ENCODE assay signal across 29 cellular contexts in the genomic region with DNA sequence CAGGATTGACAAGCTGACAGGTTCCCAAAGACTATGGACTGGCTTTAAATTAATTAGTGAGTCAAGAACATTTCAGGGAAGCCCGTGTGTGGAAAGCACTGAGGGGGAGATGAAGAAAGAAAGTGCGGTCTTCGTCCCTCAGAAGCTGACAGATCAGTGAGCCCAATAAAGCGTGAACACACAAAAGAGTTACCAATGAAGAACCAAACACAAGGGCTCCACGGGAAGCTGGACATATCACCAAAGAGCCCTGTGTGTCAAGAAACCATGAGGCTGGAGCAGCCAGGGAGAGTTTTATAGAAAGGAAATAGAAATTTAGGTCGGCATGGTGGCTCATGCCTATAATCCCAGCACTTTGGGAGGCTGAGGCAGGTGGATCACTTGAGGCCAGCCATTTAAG.
"Had no signal": no experiment of that assay in that cellular context is flagged by ENCODE, and none has a peak within 500 bp of the region (broad histone marks: within the 10 kb centered on the region; RNA-seq: fewer than 3 reads in every experiment).

No MANE protein-coding gene starts in this region.

- H3K36me3 ChIP-seq: neutrophil, ovary, right lobe of liver, sigmoid colon, stomach, thoracic aorta, thyroid gland, tibial nerve, upper lobe of left lung, vagina had no signal

- H3K4me3 Mint-ChIP-seq: naive thymus-derived CD8-positive, alpha-beta T cell; natural killer cell treated with Interleukin-12 subunit alpha and Interleukin-12 subunit beta and Interleukin-15 and Interleukin-18, amount 100 ng/mL, for 72 hours; nephron progenitor cell; neural crest cell; stimulated activated effector memory CD8-positive, alpha-beta T cell treated with anti-CD3 and anti-CD28 coated beads, Interleukin-12 subunit alpha, Interleukin-12 subunit beta, amount 100 ng/mL, for 72 hours; stimulated activated naive B cell treated with anti-CD40 and anti-IgM and Interleukin-4, amounts not matched to agents 10 μg/mL and 1 μg/mL and 100 μg/mL, for 72 hours; stimulated activated naive CD8-positive, alpha-beta T cell treated with anti-CD3 and anti-CD28 coated beads, Interleukin-15, Interleukin-2, amounts not matched to agents 100 ng/mL and 50 ng/mL, for 24 hours had no signal

- H3K9me3 Mint-ChIP-seq: natural killer cell treated with Interleukin-12 subunit alpha and Interleukin-12 subunit beta and Interleukin-15 and Interleukin-18, amount 100 ng/mL, for 72 hours; stimulated activated naive CD8-positive, alpha-beta T cell treated with anti-CD3 and anti-CD28 coated beads, Interleukin-15, Interleukin-2, amounts not matched to agents 100 ng/mL and 50 ng/mL, for 24 hours had no signal

- H3K4me1 Mint-ChIP-seq: naive thymus-derived CD8-positive, alpha-beta T cell; nephron progenitor cell; neural crest cell; stimulated activated effector memory CD8-positive, alpha-beta T cell treated with anti-CD3 and anti-CD28 coated beads, Interleukin-12 subunit alpha, Interleukin-12 subunit beta, amount 100 ng/mL, for 72 hours; stimulated activated naive B cell treated with anti-CD40 and anti-IgM and Interleukin-4, amounts not matched to agents 10 μg/mL and 1 μg/mL and 100 μg/mL, for 72 hours had no signal

- H3K27me3 Mint-ChIP-seq: stimulated activated naive B cell treated with anti-CD40 and anti-IgM and Interleukin-4, amounts not matched to agents 10 μg/mL and 1 μg/mL and 100 μg/mL, for 72 hours; stimulated activated naive CD8-positive, alpha-beta T cell treated with anti-CD3 and anti-CD28 coated beads, Interleukin-15, Interleukin-2, amounts not matched to agents 100 ng/mL and 50 ng/mL, for 24 hours had no signal

- H3K27ac Mint-ChIP-seq: natural killer cell treated with Interleukin-12 subunit alpha and Interleukin-12 subunit beta and Interleukin-15 and Interleukin-18, amount 100 ng/mL, for 72 hours; nephron progenitor cell; stimulated activated effector memory CD8-positive, alpha-beta T cell treated with anti-CD3 and anti-CD28 coated beads, Interleukin-12 subunit alpha, Interleukin-12 subunit beta, amount 100 ng/mL, for 72 hours; stimulated activated naive B cell treated with anti-CD40 and anti-IgM and Interleukin-4, amounts not matched to agents 10 μg/mL and 1 μg/mL and 100 μg/mL, for 72 hours; stimulated activated naive CD8-positive, alpha-beta T cell treated with anti-CD3 and anti-CD28 coated beads, Interleukin-15, Interleukin-2, amounts not matched to agents 100 ng/mL and 50 ng/mL, for 24 hours had no signal

- ATAC-seq: naive thymus-derived CD8-positive, alpha-beta T cell; psoas muscle; right cardiac atrium; right lobe of liver; stimulated activated effector memory CD8-positive, alpha-beta T cell treated with anti-CD3 and anti-CD28 coated beads, Interleukin-12 subunit alpha, Interleukin-12 subunit beta, amount 100 ng/mL, for 72 hours; stimulated activated naive B cell treated with anti-CD40 and anti-IgM and Interleukin-4, amounts not matched to agents 10 μg/mL and 1 μg/mL and 100 μg/mL, for 72 hours had no signal

- H3K4me1 ChIP-seq: parathyroid adenoma, psoas muscle, right lobe of liver, sigmoid colon, stomach, tibial nerve, upper lobe of left lung, vagina had no signal

- DNase-seq: naive thymus-derived CD8-positive, alpha-beta T cell; nephron progenitor cell; nucleus accumbens; ovary; posterior cingulate gyrus; psoas muscle; right cardiac atrium; right lobe of liver; sigmoid colon; small intestine; stimulated activated CD4-positive, alpha-beta T cell treated with anti-CD3 and anti-CD28 coated beads, Interleukin-15, amount 100 ng/mL, for 24 hours; stimulated activated CD4-positive, alpha-beta T cell treated with anti-CD3 and anti-CD28 coated beads, Interleukin-2, amount 100 ng/mL, for 24 hours; stimulated activated CD4-positive, alpha-beta T cell treated with anti-CD3 and anti-CD28 coated beads, Interleukin-2, amount 100 ng/mL, for 48 hours; stimulated activated CD4-positive, alpha-beta T cell treated with anti-CD3 and anti-CD28 coated beads, Interleukin-4, amount 100 ng/mL, for 24 hours; stimulated activated naive B cell treated with anti-CD40 and anti-IgM and Interleukin-4, amounts not matched to agents 10 μg/mL and 1 μg/mL and 100 μg/mL, for 72 hours; stimulated activated naive CD4-positive, alpha-beta T cell treated with Interleukin-2 at 50 U/mL for 16 hours; stomach; thyroid gland; trophoblast cell; upper lobe of left lung had no signal

- H3K36me3 Mint-ChIP-seq: natural killer cell treated with Interleukin-12 subunit alpha and Interleukin-12 subunit beta and Interleukin-15 and Interleukin-18, amount 100 ng/mL, for 72 hours; stimulated activated effector memory CD8-positive, alpha-beta T cell treated with anti-CD3 and anti-CD28 coated beads, Interleukin-12 subunit alpha, Interleukin-12 subunit beta, amount 100 ng/mL, for 72 hours; stimulated activated naive B cell treated with anti-CD40 and anti-IgM and Interleukin-4, amounts not matched to agents 10 μg/mL and 1 μg/mL and 100 μg/mL, for 72 hours had no signal

- H3K27me3 ChIP-seq: neutrophil, ovary, right lobe of liver, sigmoid colon, stomach, thyroid gland, tibial nerve, upper lobe of left lung, vagina had no signal

- H3K9me3 ChIP-seq: neutrophil, ovary, psoas muscle, right lobe of liver, sigmoid colon, thoracic aorta, thyroid gland, vagina had no signal

- H3K27ac ChIP-seq: neutrophil, ovary, parathyroid adenoma, psoas muscle, right lobe of liver, sigmoid colon, stomach, thoracic aorta, thyroid gland, tibial nerve, upper lobe of left lung, vagina had no signal

- H3K4me3 ChIP-seq: ovary, psoas muscle, right lobe of liver, sigmoid colon, stomach, thoracic aorta, thyroid gland, tibial nerve, upper lobe of left lung, vagina had no signal
